9 cellular contexts compared by ENCODE assay signal in the genomic region with DNA sequence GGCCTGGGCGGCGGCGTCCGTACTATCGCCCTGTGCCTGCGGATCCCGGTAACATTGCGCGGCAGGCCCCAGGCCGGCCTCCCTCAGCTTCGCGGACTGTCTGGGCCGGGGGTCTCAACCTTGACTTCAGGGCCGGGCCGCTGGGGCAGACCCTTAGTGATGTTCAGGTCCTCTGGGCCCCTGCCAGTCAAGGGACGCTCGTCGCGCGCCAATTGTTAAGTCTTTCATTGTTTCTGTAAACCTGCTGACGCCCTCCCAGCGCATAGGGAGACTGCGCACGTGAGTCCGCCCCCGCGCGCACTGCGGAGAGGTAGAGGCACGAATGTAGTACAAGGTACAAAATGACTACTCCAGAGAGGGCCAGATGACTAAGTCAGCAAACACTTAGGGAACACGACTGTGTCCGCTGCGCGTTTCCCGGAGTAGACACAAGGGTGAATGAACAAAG. TPM values are rescaled to one million over a fixed set of nuclear protein-coding genes. Genes with fewer than 3 reads are reported as not detected.
A peak's percentile ranks its signal among the peaks of the same experiment; 100 is the strongest.
DNase-seq lines count a peak whose midpoint lies in the region; ATAC-seq, FAIRE-seq and TF ChIP-seq lines count a peak whose summit lies in the region.
"Had no signal": no experiment of that assay in that cellular context is flagged by ENCODE, and none has a peak within 500 bp of the region (broad histone marks: within the 10 kb centered on the region; RNA-seq: fewer than 3 reads in every experiment).

No MANE protein-coding gene starts in this region.

- peaks cover 15% of the 10 kb centered on the region for H3K4me1 Mint-ChIP-seq in stimulated activated effector memory CD8-positive, alpha-beta T cell treated with anti-CD3 and anti-CD28 coated beads, Interleukin-12 subunit alpha, Interleukin-12 subunit beta, amount 100 ng/mL, for 72 hours

- H3K56ac ChIP-seq in H1 (replicated peaks; ENCODE audit: insufficient read length, low read depth, low read length) = peak overlapping the region; percentile 67

- TF ChIP-seq EP300 in H1 (IDR thresholded peaks at IDR 0.05; ENCODE audit: borderline replicate concordance in 1 of 2, low read depth in 2 of 2, low read length in 2 of 2) = no peak

- no peak for TF ChIP-seq RAD21 in H1 (IDR thresholded peaks at IDR 0.05 in 1 of 2, conservative IDR thresholded peaks at IDR 0.05 in 1 of 2; ENCODE audit: low read depth in 2 of 2, low read length in 2 of 2)

- H3K9me3 ChIP-seq in GM23248 (ENCODE audit: low read depth) (no peaks in the 10 kb centered on the region), H1 (ENCODE audit: insufficient read depth in 2 of 2, low read depth in 1 of 2, low read length in 1 of 2) (no peaks in the 10 kb centered on the region), mucosa of stomach (ENCODE audit: control insufficient read depth, low read length) (no peaks in the 10 kb centered on the region)

- POLR2A ChIA-PET in H1 (lab: Charles Lee; ENCODE audit: partially characterized antibody) = interaction anchor here (0.7 to 2.0 kb wide), 7 partner anchors 9 to 548 kb away, joined by 3 to 7 read pairs (median 4); no protein-coding TSS in a partner anchor

- peaks cover 10% of the 10 kb centered on the region; the same call in 1 of the 2 replicates for H3K23me2 ChIP-seq in H1 (ENCODE audit: low read depth, low read length)

- WGBS in GM23248 (ENCODE audit: low coverage in 1 of 2, low lambda C conversion rate in 2 of 2, missing lambda C conversion rate in 2 of 2), 2 experiments = 5 to 6% methylated on average over 26 to 34 of the region's 35 CpGs
- WGBS in H1 (ENCODE audit: extremely low coverage in 1 of 2, insufficient coverage in 1 of 2, insufficient read length in 1 of 2, insufficient replicate concordance in 2 of 2, low coverage in 1 of 2, low lambda C conversion rate in 2 of 2, missing lambda C conversion rate in 1 of 2), 2 experiments = 21% methylated on average over 35 of the region's 35 CpGs; no CpG with 5 or more reads in 1 of the 2 experiments

- H3K4me3 ChIP-seq in GM23248 = peak overlapping the region; percentile 84
- peak overlapping the region; percentile 47 to 70 (median 66) for H3K4me3 ChIP-seq in H1 (ENCODE audit: extremely low read depth in 1 of 4, insufficient read depth in 2 of 4, low read depth in 3 of 4, low read length in 4 of 4)
- peak overlapping the region; percentile 47 for H3K4me3 ChIP-seq in mucosa of stomach (ENCODE audit: low read length)

- in situ Hi-C loops in GM23248 (cut with MboI) = loop anchor here (10.0 kb wide), 1 partner anchor 65 kb away; no protein-coding TSS in a partner anchor

- H3K27ac ChIP-seq in GM23248 = 0 out of 2 replicates have a peak overlapping the region, but pooled peaks have one; percentile 14
- no peak overlapping the region for H3K27ac ChIP-seq in H1 (ENCODE audit: low read depth, low read length)

- peak overlapping the region; percentile 87 for H3K27ac Mint-ChIP-seq in stimulated activated effector memory CD8-positive, alpha-beta T cell treated with anti-CD3 and anti-CD28 coated beads, Interleukin-12 subunit alpha, Interleukin-12 subunit beta, amount 100 ng/mL, for 72 hours

- H2BK15ac ChIP-seq in H1 (ENCODE audit: low read length) = 0 out of 2 replicates have a peak overlapping the region, but pooled peaks have one; percentile 92

- DNase-seq in DMS53 treated with DMSO at 0.1 percent for 48 hours (lab: John Stamatoyannopoulos, UW; ENCODE audit: unreplicated experiment) (peak; percentile 64), GM23248 (peak; percentile 75), NCI-H1092 treated with DMSO at 0.1 percent for 48 hours (lab: John Stamatoyannopoulos, UW) (peak; percentile 64), H1 (ENCODE audit: low read depth in 1 of 2, low spot score in 2 of 2) (no peak), GM19239 (ENCODE audit: insufficient read length, low spot score) (no peak)
- DNase-seq in activated CD4-positive, alpha-beta T cell treated with anti-CD3 and anti-CD28 coated beads, Interleukin-2, amount 50 U/mL, for 1 hour = peak; percentile 20
- DNase-seq in stimulated activated effector memory CD8-positive, alpha-beta T cell treated with anti-CD3 and anti-CD28 coated beads, Interleukin-12 subunit alpha, Interleukin-12 subunit beta, amount 100 ng/mL, for 72 hours (ENCODE audit: low spot score in 2 of 2) = peak; percentile 35 to 79

- CTCF ChIA-PET in H1 (lab: Charles Lee; ENCODE audit: partially characterized antibody) = interaction anchor here (1.0 to 1.8 kb wide), 5 partner anchors 9 to 342 kb away, joined by 3 to 11 read pairs (median 7); no protein-coding TSS in a partner anchor

- H3K23ac ChIP-seq in H1 (ENCODE audit: insufficient read length) = no peak overlapping the region

- peak overlapping the region; percentile 5; the same call in 1 of the 2 replicates for H2BK12ac ChIP-seq in H1 (ENCODE audit: low read depth, low read length)

- peak overlapping the region; percentile 2 for H3K4ac ChIP-seq in H1 (replicated peaks; ENCODE audit: insufficient read length, low read depth, low read length)

- H2AFZ ChIP-seq in GM23248 = peak overlapping the region; percentile 98
- peak overlapping the region; percentile 28; the same call in 1 of the 2 replicates for H2AFZ ChIP-seq in H1 (ENCODE audit: low read length)

- peak overlapping the region; percentile 85 for H3K18ac ChIP-seq in H1 (ENCODE audit: extremely low read depth, low read length)

- H4K20me1 ChIP-seq in GM23248 (ENCODE audit: insufficient read depth) = 0 out of 2 replicates have a peak, but pooled peaks cover 8% of the 10 kb centered on the region
- peaks cover 2 to 5% of the 10 kb centered on the region in 2 experiments for H4K20me1 ChIP-seq in H1 (replicated peaks in 1 of 2; ENCODE audit: control insufficient read depth in 1 of 2, insufficient read depth in 2 of 2, low read length in 2 of 2)

- no peak overlapping the region for H3K14ac ChIP-seq in H1 (ENCODE audit: insufficient read length)

- H3K9me2 ChIP-seq in GM23248 (ENCODE audit: insufficient read depth) = no peaks in the 10 kb centered on the region

- H3K4me2 ChIP-seq in GM23248 (ENCODE audit: unreplicated experiment) (peak overlapping the region; percentile 91), H1 (ENCODE audit: insufficient read depth in 1 of 2, low read depth in 2 of 2, low read length in 2 of 2) (peak overlapping the region; percentile 67 to 74)

- TF ChIP-seq POLR2A in H1 (IDR thresholded peaks at IDR 0.05; ENCODE audit: control extremely low read depth in 1 of 2, low read depth in 2 of 2, low read length in 2 of 2) = no peak

- peaks cover 11% of the 10 kb centered on the region for H3K4me1 ChIP-seq in GM23248 (ENCODE audit: insufficient read depth)
- peaks cover 3 to 8% (median 5%) of the 10 kb centered on the region in 4 experiments; a peak in 6 of 7 replicates for H3K4me1 ChIP-seq in H1 (replicated peaks in 1 of 4; ENCODE audit: control insufficient read depth in 3 of 4, insufficient read depth in 4 of 4, low read length in 3 of 4)
- peaks cover 12% of the 10 kb centered on the region for H3K4me1 ChIP-seq in mucosa of stomach (ENCODE audit: control insufficient read depth, insufficient read depth, low read length)

- no peaks in the 10 kb centered on the region for H3K27me3 ChIP-seq in GM23248 (replicated peaks; ENCODE audit: insufficient read depth)
- H3K27me3 ChIP-seq in H1 (replicated peaks in 1 of 4; ENCODE audit: control insufficient read depth in 3 of 4, extremely low read depth in 1 of 4, insufficient read depth in 3 of 4, low read length in 3 of 4) = 0 out of 7 replicates have a peak, but pooled peaks cover 0 to 4% (median 0%) of the 10 kb centered on the region in 4 experiments
- no peaks in the 10 kb centered on the region for H3K27me3 ChIP-seq in mucosa of stomach (ENCODE audit: control insufficient read depth, insufficient read depth, low read length)

- no peaks in the 10 kb centered on the region for H3K9me3 Mint-ChIP-seq in stimulated activated effector memory CD8-positive, alpha-beta T cell treated with anti-CD3 and anti-CD28 coated beads, Interleukin-12 subunit alpha, Interleukin-12 subunit beta, amount 100 ng/mL, for 72 hours

- H2BK20ac ChIP-seq in H1 (ENCODE audit: low read length) = no peak overlapping the region

- no peak overlapping the region for H2AK5ac ChIP-seq in H1 (ENCODE audit: low read depth, low read length)

- H3K79me2 ChIP-seq in GM23248 (ENCODE audit: insufficient read depth) (peaks cover 38% of the 10 kb centered on the region), H1 (ENCODE audit: control insufficient read depth in 1 of 2, insufficient read depth in 2 of 2, low read length in 2 of 2) (peaks cover 13 to 33% of the 10 kb centered on the region in 2 experiments)

- peak; percentile 67 for ATAC-seq in stimulated activated effector memory CD8-positive, alpha-beta T cell treated with anti-CD3 and anti-CD28 coated beads, Interleukin-12 subunit alpha, Interleukin-12 subunit beta, amount 100 ng/mL, for 72 hours

- H3K9ac ChIP-seq in GM23248 = peak overlapping the region; percentile 78
- peak overlapping the region in 3 of 4 experiments; percentile 13 to 67 (median 60); a peak in 4 of 7 replicates for H3K9ac ChIP-seq in H1 (replicated peaks in 1 of 4; ENCODE audit: extremely low read depth in 1 of 4, low read depth in 3 of 4, low read length in 3 of 4)
- H3K9ac ChIP-seq in mucosa of stomach (ENCODE audit: low read length) = peak overlapping the region; percentile 66

- H3K79me1 ChIP-seq in H1 (ENCODE audit: low read depth, low read length) = peaks cover 7% of the 10 kb centered on the region

- no peak overlapping the region for H4K5ac ChIP-seq in H1 (ENCODE audit: insufficient read length, low read depth, low read length)

- peak overlapping the region; percentile 81 for H4K91ac ChIP-seq in H1 (replicated peaks; ENCODE audit: insufficient read length, low read length)

- H2BK120ac ChIP-seq in H1 (replicated peaks; ENCODE audit: low read depth, low read length) = no peak overlapping the region

- peak overlapping the region; percentile 32; the same call in 1 of the 2 replicates for H2BK5ac ChIP-seq in H1 (ENCODE audit: low read depth, low read length)

- FAIRE-seq in H1 (lab: Jason Lieb, UNC) = no peak
- no peak for FAIRE-seq in GM19239 (lab: Jason Lieb, UNC)
- FAIRE-seq: colon had no signal

- H4K8ac ChIP-seq in H1 (ENCODE audit: extremely low read depth, insufficient read depth, low read length) = peak overlapping the region; percentile 92

- peak overlapping the region; percentile 79 for H3K4me3 Mint-ChIP-seq in stimulated activated effector memory CD8-positive, alpha-beta T cell treated with anti-CD3 and anti-CD28 coated beads, Interleukin-12 subunit alpha, Interleukin-12 subunit beta, amount 100 ng/mL, for 72 hours

- H3K36me3 ChIP-seq in GM23248 (ENCODE audit: low read depth) (no peaks in the 10 kb centered on the region), H1 (ENCODE audit: control insufficient read depth in 2 of 4, insufficient read depth in 4 of 4, low read length in 3 of 4) (no peaks in the 10 kb centered on the region), mucosa of stomach (ENCODE audit: control insufficient read depth, insufficient read depth, low read length) (no peaks in the 10 kb centered on the region)

- TF ChIP-seq CTCF in H1 (IDR thresholded peaks at IDR 0.05; ENCODE audit: control extremely low read depth in 1 of 3, insufficient read depth in 1 of 3, low read depth in 1 of 3, low read length in 3 of 3) = no peak

- no peaks in the 10 kb centered on the region for H3F3A ChIP-seq in GM23248 (ENCODE audit: insufficient read depth)

- H3K36me3 Mint-ChIP-seq in stimulated activated effector memory CD8-positive, alpha-beta T cell treated with anti-CD3 and anti-CD28 coated beads, Interleukin-12 subunit alpha, Interleukin-12 subunit beta, amount 100 ng/mL, for 72 hours = peaks cover 26% of the 10 kb centered on the region

RNA-seq across cellular contexts. Expression of gene HDHD5, which starts 0.5 kb away (rescaled TPM):
- total RNA-seq in GM23248 (2014; rRNA removed; shearing (Covaris generic)) = 53.2 and 53.7 TPM in 2 replicates
- polyA plus RNA-seq in GM23248 (2016; fragmentation: Nextera tagmentation; extraction: Ambion mirVana) (54.5 and 55.5 TPM in 2 replicates), H1 (2011; rRNA removed) (123 and 147 TPM in 2 replicates)
- 68.3 and 69.3 TPM in 2 replicates for total RNA-seq in H1 (2021; fragmentation: NEBNext Ultra II Directional; extraction: Animal tissue kit (Norgen Biotek cat#: 25700))
- 121 TPM for polyA plus RNA-seq in H1 (2011; cell fraction: cytosol; rRNA removed)
- 165 TPM for polyA plus RNA-seq in H1 (2011; cell fraction: nucleus; rRNA removed)
- 62.7 to 92.1 TPM (median 86.3 TPM) in 4 replicates for polyA plus RNA-seq in H1 (2012, experiment 1 of 2)
- 63.8 TPM for polyA plus RNA-seq in H1 (2012, experiment 2 of 2)
- 48.6 TPM for polyA plus RNA-seq in H1 (2013, experiment 1 of 2)
- 47.6 TPM for polyA plus RNA-seq in H1 (2013, experiment 2 of 2)
- polyA minus RNA-seq in H1 (2011; rRNA and poly(A)+ RNA removed) = 31.1 and 42.4 TPM in 2 replicates
- polyA minus RNA-seq in H1 (2011; cell fraction: cytosol; rRNA and poly(A)+ RNA removed) = 43.2 TPM
- 37.5 TPM for polyA minus RNA-seq in H1 (2011; cell fraction: nucleus; rRNA and poly(A)+ RNA removed)

RNA-seq across cellular contexts. Expression of gene TMEM121B, which starts 38.4 kb away (rescaled TPM):
- 0.11 TPM in 1 of 2 replicates, not detected in the other for total RNA-seq in GM23248 (2014; rRNA removed; shearing (Covaris generic))
- polyA plus RNA-seq in GM23248 (2016; fragmentation: Nextera tagmentation; extraction: Ambion mirVana) (not detected in 2 replicates), H1 (2011; rRNA removed) (4.3 and 4.9 TPM in 2 replicates)
- total RNA-seq in H1 (2021; fragmentation: NEBNext Ultra II Directional; extraction: Animal tissue kit (Norgen Biotek cat#: 25700)) = 6.7 and 6.9 TPM in 2 replicates
- 2.8 TPM for polyA plus RNA-seq in H1 (2011; cell fraction: cytosol; rRNA removed)
- polyA plus RNA-seq in H1 (2011; cell fraction: nucleus; rRNA removed) = 4.8 TPM
- 5.9 to 7.5 TPM (median 6.1 TPM) in 4 replicates for polyA plus RNA-seq in H1 (2012, experiment 1 of 2)
- 7.4 TPM for polyA plus RNA-seq in H1 (2012, experiment 2 of 2)
- polyA plus RNA-seq in H1 (2013, experiment 1 of 2) = 7.1 TPM
- polyA plus RNA-seq in H1 (2013, experiment 2 of 2) = 8.0 TPM
- 4.7 and 6.0 TPM in 2 replicates for polyA minus RNA-seq in H1 (2011; rRNA and poly(A)+ RNA removed)
- polyA minus RNA-seq in H1 (2011; cell fraction: cytosol; rRNA and poly(A)+ RNA removed) = 3.7 TPM
- polyA minus RNA-seq in H1 (2011; cell fraction: nucleus; rRNA and poly(A)+ RNA removed) = 3.5 TPM

RNA-seq across cellular contexts. Expression of gene ADA2, which starts 59.7 kb away (rescaled TPM):
- total RNA-seq in GM23248 (2014; rRNA removed; shearing (Covaris generic)) = 2.3 and 4.8 TPM in 2 replicates
- polyA plus RNA-seq in GM23248 (2016; fragmentation: Nextera tagmentation; extraction: Ambion mirVana) (4.1 and 4.3 TPM in 2 replicates), H1 (2011; rRNA removed) (42.2 and 47.9 TPM in 2 replicates)
- total RNA-seq in H1 (2021; fragmentation: NEBNext Ultra II Directional; extraction: Animal tissue kit (Norgen Biotek cat#: 25700)) = 31.5 and 35.6 TPM in 2 replicates
- polyA plus RNA-seq in H1 (2011; cell fraction: cytosol; rRNA removed) = 21.6 TPM
- 29.1 TPM for polyA plus RNA-seq in H1 (2011; cell fraction: nucleus; rRNA removed)
- 26.6 to 35.8 TPM (median 31.6 TPM) in 4 replicates for polyA plus RNA-seq in H1 (2012, experiment 1 of 2)
- polyA plus RNA-seq in H1 (2012, experiment 2 of 2) = 26.0 TPM
- 23.4 TPM for polyA plus RNA-seq in H1 (2013, experiment 1 of 2)
- polyA plus RNA-seq in H1 (2013, experiment 2 of 2) = 23.6 TPM
- 27.1 and 28.3 TPM in 2 replicates for polyA minus RNA-seq in H1 (2011; rRNA and poly(A)+ RNA removed)
- polyA minus RNA-seq in H1 (2011; cell fraction: cytosol; rRNA and poly(A)+ RNA removed) = 15.7 TPM
- polyA minus RNA-seq in H1 (2011; cell fraction: nucleus; rRNA and poly(A)+ RNA removed) = 14.6 TPM

Comparison
In these comparisons a context has a peak if more than half of its experiments do, and no peak if none do; other contexts are left out.
1. DNase-seq: peak in DMS53 treated with DMSO at 0.1 percent for 48 hours (single experiment), GM23248 (single experiment), NCI-H1092 treated with DMSO at 0.1 percent for 48 hours (single experiment), activated CD4-positive, alpha-beta T cell treated with anti-CD3 and anti-CD28 coated beads, Interleukin-2, amount 50 U/mL, for 1 hour (single experiment) and stimulated activated effector memory CD8-positive, alpha-beta T cell treated with anti-CD3 and anti-CD28 coated beads, Interleukin-12 subunit alpha, Interleukin-12 subunit beta, amount 100 ng/mL, for 72 hours (2 of 2); none in H1 (0 of 2) and GM19239 (single experiment).
2. Peak in every context shown above with its lines, with median percentiles within 50 percentile points of each other: H3K4me3 ChIP-seq and H3K9ac ChIP-seq.